ENCODE assay signal across 23 cellular contexts in the genomic region with DNA sequence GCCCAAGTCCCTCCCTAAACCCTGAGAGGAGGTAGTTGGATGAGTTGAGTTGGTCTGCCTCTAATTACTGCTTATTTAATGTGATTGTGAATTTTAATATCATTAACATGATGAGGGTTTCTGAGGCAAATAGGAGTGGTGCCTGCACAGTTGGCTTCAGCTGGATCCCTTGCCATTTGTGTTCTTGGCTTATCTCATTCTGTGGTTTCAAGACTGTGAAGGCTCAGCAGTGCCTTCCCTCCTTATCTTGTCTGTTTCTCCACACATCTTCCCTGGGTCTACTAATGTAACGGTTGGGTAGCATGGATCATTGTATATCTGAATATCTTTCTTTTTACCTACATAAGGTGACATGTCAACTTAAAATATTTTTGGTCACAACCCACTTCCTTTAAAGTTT.
"Had no signal": no experiment of that assay in that cellular context is flagged by ENCODE, and none has a peak within 500 bp of the region (broad histone marks: within the 10 kb centered on the region; RNA-seq: fewer than 3 reads in every experiment).

No MANE protein-coding gene starts in this region.

- H3K27ac ChIP-seq: KMS-11, PC-9 had no signal

- H3K4me2 ChIP-seq: KMS-11, PC-9 had no signal

- DNase-seq: activated B cell treated with CpG ODN at 0.5 μM for 24 hours; activated CD4-positive, alpha-beta T cell treated with anti-CD3 and anti-CD28 coated beads for 1 hour; activated CD4-positive, alpha-beta T cell treated with anti-CD3 and anti-CD28 coated beads, Interleukin-2, amount 10 ng/mL, durations not matched to agents 24 days and 14 days; activated CD4-positive, alpha-beta T cell treated with anti-CD3 and anti-CD28 coated beads, Interleukin-2, amount 50 U/mL, for 48 hours; activated CD8-positive, alpha-beta memory T cell treated with anti-CD3 and anti-CD28 coated beads for 24 hours; activated gamma-delta T cell; activated naive CD4-positive, alpha-beta T cell treated with anti-CD3 and anti-CD28 coated beads for 36 hours; activated T-cell treated with anti-CD3 and anti-CD28 coated beads for 4 hours; activated T-cell treated with anti-CD3 and anti-CD28 coated beads, Interleukin-2, amount 50 U/mL, for 48 hours; cerebellar nuclear complex; MM.1S; NCI-H1105; NCI-H1436; NCI-H1694 treated with DMSO at 0.1 percent for 48 hours; NCI-H2029 treated with DMSO at 0.1 percent for 48 hours; NCI-H510A treated with DMSO at 0.1 percent for 48 hours; NCI-H69; PC-9; SHP77 treated with DMSO at 0.1 percent for 48 hours; T-cell; T-helper 2 cell; T1000 had no signal

- H3K9ac ChIP-seq: KMS-11 had no signal

- H3K4me3 ChIP-seq: PC-9 had no signal
